In genomic region chr3:19148768-19149091, GRCh38 we compare ENCODE assay signal across 9 cellular contexts. TPM values are rescaled to one million over a fixed set of nuclear protein-coding genes. Genes with fewer than 3 reads are reported as not detected.
A peak's percentile ranks its signal among the peaks of the same experiment; 100 is the strongest.
DNase-seq lines count a peak whose midpoint lies in the region.
"Had no signal": no experiment of that assay in that cellular context is flagged by ENCODE, and none has a peak within 500 bp of the region (broad histone marks: within the 10 kb centered on the region; RNA-seq: fewer than 3 reads in every experiment).

No MANE protein-coding gene starts in this region.

- H3K36me3 ChIP-seq in mucosa of rectum (ENCODE audit: control insufficient read depth in 2 of 2, insufficient read depth in 2 of 2, low read length in 2 of 2) (no peaks in the 10 kb centered on the region), thymus (ENCODE audit: control insufficient read depth, insufficient read depth) (no peaks in the 10 kb centered on the region)

- intact Hi-C loops in activated naive CD4-positive, alpha-beta T cell treated with anti-CD3 and anti-CD28 coated beads for 36 hours (cut with micrococcal nuclease) = loop anchor here (5.0 kb wide), 1 partner anchor 366 kb away; no protein-coding TSS in a partner anchor
- intact Hi-C loops in cardiac septum (cut with DNase I) = no loop called here

- no peak for DNase-seq in activated naive CD4-positive, alpha-beta T cell treated with anti-CD3 and anti-CD28 coated beads for 36 hours
- no peak for DNase-seq in activated naive CD4-positive, alpha-beta T cell treated with anti-CD3 and anti-CD28 coated beads, Interleukin-2, amount 50 U/mL, for 16 hours
- peak; percentile 3 for DNase-seq in astrocyte of the hippocampus (ENCODE audit: low read depth, low spot score)
- DNase-seq in stimulated activated CD4-positive, alpha-beta T cell treated with anti-CD3 and anti-CD28 coated beads, Interleukin-4, amount 100 ng/mL, for 24 hours = no peak
- DNase-seq in NCI-H446 treated with DMSO at 0.1 percent for 48 hours (lab: John Stamatoyannopoulos, UW) = no peak
- DNase-seq in cardiac septum (ENCODE audit: low spot score) = no peak
- DNase-seq: NCI-H226 had no signal

- H3K27me3 Mint-ChIP-seq in activated naive CD4-positive, alpha-beta T cell treated with anti-CD3 and anti-CD28 coated beads for 36 hours (ENCODE audit: low read depth) = peaks cover 27% of the 10 kb centered on the region

- H3K9me3 Mint-ChIP-seq in activated naive CD4-positive, alpha-beta T cell treated with anti-CD3 and anti-CD28 coated beads for 36 hours = peaks cover 4% of the 10 kb centered on the region

- H3K4me1 Mint-ChIP-seq in activated naive CD4-positive, alpha-beta T cell treated with anti-CD3 and anti-CD28 coated beads for 36 hours (ENCODE audit: low read depth) = peaks cover 15% of the 10 kb centered on the region

- H3K9me3 ChIP-seq in mucosa of rectum (ENCODE audit: control insufficient read depth in 2 of 2, low read length in 2 of 2) (peaks cover 0 to 2% of the 10 kb centered on the region in 2 donors), thymus (ENCODE audit: control insufficient read depth) (peaks cover 1% of the 10 kb centered on the region)

- no peak overlapping the region for H3K9ac ChIP-seq in mucosa of rectum (ENCODE audit: low read depth in 1 of 2, low read length in 2 of 2)

- 7% methylated on average over 12 of the region's 12 CpGs for WGBS in thymus

- H3K4me3 ChIP-seq in mucosa of rectum (ENCODE audit: low read length in 2 of 2) = peak overlapping the region; percentile 37 to 60
- H3K4me3 ChIP-seq in thymus (ENCODE audit: low read length) = peak overlapping the region; percentile 50

- CTCF ChIA-PET in activated naive CD4-positive, alpha-beta T cell treated with anti-CD3 and anti-CD28 coated beads for 36 hours (lab: Charles Lee) = interaction anchor here (0.8 to 1.2 kb wide), 2 partner anchors 13 to 24 kb away, joined by 3 to 8 read pairs; no protein-coding TSS in a partner anchor

- H3K27me3 ChIP-seq in mucosa of rectum (ENCODE audit: control insufficient read depth in 2 of 2, insufficient read depth in 2 of 2, low read length in 2 of 2) (no peaks in the 10 kb centered on the region), thymus (ENCODE audit: control insufficient read depth, insufficient read depth) (peaks cover 23% of the 10 kb centered on the region)

- H3K4me1 ChIP-seq in mucosa of rectum (ENCODE audit: control insufficient read depth in 2 of 2, insufficient read depth in 2 of 2, low read length in 2 of 2) (peaks cover 3 to 5% of the 10 kb centered on the region in 2 donors), thymus (ENCODE audit: control insufficient read depth, insufficient read depth, low read length) (peaks cover 8% of the 10 kb centered on the region)

- no peak overlapping the region for H3K27ac Mint-ChIP-seq in activated naive CD4-positive, alpha-beta T cell treated with anti-CD3 and anti-CD28 coated beads for 36 hours

- H3K36me3 Mint-ChIP-seq in activated naive CD4-positive, alpha-beta T cell treated with anti-CD3 and anti-CD28 coated beads for 36 hours (ENCODE audit: low read depth) = no peaks in the 10 kb centered on the region

- H3K4me3 Mint-ChIP-seq in activated naive CD4-positive, alpha-beta T cell treated with anti-CD3 and anti-CD28 coated beads for 36 hours = peak overlapping the region; percentile 67

- H3K27ac ChIP-seq in mucosa of rectum (ENCODE audit: low read depth in 2 of 2, low read length in 2 of 2) (peak overlapping the region in 1 of 2 donors; percentile 10), thymus (ENCODE audit: low read depth) (no peak overlapping the region)

RNA-seq across cellular contexts. Expression of gene KCNH8, which starts 0.4 kb away (rescaled TPM):
- total RNA-seq in activated naive CD4-positive, alpha-beta T cell treated with anti-CD3 and anti-CD28 coated beads for 36 hours = not detected
- polyA plus RNA-seq in thymus = 0.80 TPM
- total RNA-seq in cardiac septum = 0.08 TPM
